Comparison of ENCODE assay signal across 8 cellular contexts in the genomic region with DNA sequence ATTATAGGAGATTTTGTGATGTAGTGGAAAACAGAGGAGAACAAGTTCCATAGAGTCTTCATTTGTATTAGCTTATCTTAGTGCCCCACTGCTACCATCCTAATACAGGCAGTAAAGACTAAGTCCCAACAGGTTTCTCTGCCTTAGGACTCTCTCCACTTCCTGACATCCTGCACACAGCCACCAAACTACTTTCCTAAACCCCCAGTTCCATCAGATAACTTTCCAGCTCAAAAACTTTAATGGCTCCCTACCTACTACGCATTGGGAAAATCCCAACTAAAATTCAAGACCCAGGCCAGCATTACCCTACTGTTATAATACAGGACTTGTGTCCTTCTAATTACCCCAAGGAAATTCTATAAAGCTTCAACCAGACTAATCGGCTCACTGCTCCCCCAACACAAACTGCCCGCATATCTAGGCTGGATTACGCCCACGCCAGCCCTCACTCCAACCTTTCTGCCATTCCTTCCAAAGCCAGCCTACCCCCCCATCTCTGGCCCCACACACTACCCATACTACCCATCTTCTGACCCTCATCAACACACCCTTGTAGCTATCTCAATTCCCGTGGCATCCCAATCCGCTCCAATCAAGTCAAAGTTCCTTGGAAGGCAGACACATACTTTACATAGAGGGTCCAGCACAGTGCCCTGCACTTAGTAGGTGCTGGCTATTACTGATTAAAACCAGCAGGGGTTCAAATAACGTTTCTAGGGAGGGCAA. TPM values are rescaled to one million over a fixed set of nuclear protein-coding genes. Genes with fewer than 3 reads are reported as not detected.
A peak's percentile ranks its signal among the peaks of the same experiment; 100 is the strongest.
DNase-seq lines count a peak whose midpoint lies in the region; FAIRE-seq and TF ChIP-seq lines count a peak whose summit lies in the region.

No MANE protein-coding gene starts in this region.

- peak overlapping the region; percentile 99 for H3K4me3 ChIP-seq in GM12865 (ENCODE audit: low read depth, low read length)
- H3K4me3 ChIP-seq in PC-9: peak overlapping the region; percentile 93
- H3K4me3 ChIP-seq in retinal pigment epithelial cell (ENCODE audit: low read length): peak overlapping the region; percentile 85

- H3K9me2 ChIP-seq in PC-9 (ENCODE audit: insufficient read depth): no peaks in the 10 kb centered on the region

- H3F3A ChIP-seq in PC-9 (ENCODE audit: insufficient read depth, low read depth): peaks cover 23% of the 10 kb centered on the region; the same call in 1 of the 2 replicates

- peak overlapping the region; percentile 98 for H2AFZ ChIP-seq in PC-9

- BruUV-seq in PC-9 (replicated peaks; lab: Mats Ljungman, UMichigan): no TSS peak

- CTCF ChIA-PET in PC-9 (lab: Charles Lee): no interaction called here

- H3K4me2 ChIP-seq in PC-9: peak overlapping the region; percentile 91

- H3K79me2 ChIP-seq in PC-9 (ENCODE audit: low read depth): peaks cover 55% of the 10 kb centered on the region

- H3K36me3 ChIP-seq in PC-9 (ENCODE audit: low read depth): no peaks in the 10 kb centered on the region

- POLR2A ChIA-PET in PC-9 (lab: Charles Lee; ENCODE audit: unreplicated experiment): interaction anchor here (0.5 to 0.6 kb wide), 2 partner anchors 247 to 346 kb away, joined by 3 to 6 read pairs; no protein-coding TSS in a partner anchor

- FAIRE-seq in D721Med (lab: Jason Lieb, UNC): no peak

- TF ChIP-seq POLR2A in erythroblast (IDR thresholded peaks at IDR 0.05; ENCODE audit: low read length): no peak

- no peaks in the 10 kb centered on the region for H3K27me3 ChIP-seq in PC-9 (ENCODE audit: insufficient read depth, low read depth)

- H3K9me3 ChIP-seq in PC-9 (ENCODE audit: insufficient read depth, low read depth): no peaks in the 10 kb centered on the region

- TF ChIP-seq CTCF in GM12865 (IDR thresholded peaks at IDR 0.05; ENCODE audit: insufficient read depth, low read depth, low read length, missing control alignments) (no peak), PC-9 (conservative IDR thresholded peaks at IDR 0.05) (no peak), retinal pigment epithelial cell (conservative IDR thresholded peaks at IDR 0.05; ENCODE audit: low read depth, low read length) (no peak), D721Med (IDR thresholded peaks at IDR 0.05; ENCODE audit: insufficient read depth, missing control alignments) (no peak)

- H3K4me1 ChIP-seq in PC-9 (replicated peaks; ENCODE audit: insufficient read depth): peaks cover 41% of the 10 kb centered on the region

- H3K27ac ChIP-seq in PC-9: peak overlapping the region; percentile 83

- DNase-seq in GM12865 (ENCODE audit: low read depth) (no peak), PC-9 (no peak), erythroblast (lab: John Stamatoyannopoulos, UW) (peak; percentile 8 to 31), retinal pigment epithelial cell (ENCODE audit: low read depth) (no peak), superior temporal gyrus (ENCODE audit: extremely low spot score) (no peak), D721Med (ENCODE audit: insufficient read length, low spot score) (no peak), activated gamma-delta T cell (lab: John Stamatoyannopoulos, UW) (no peak), HuH-7 (ENCODE audit: low spot score) (no peak)

- intact Hi-C loops in PC-9 (cut with micrococcal nuclease; ENCODE audit: unreplicated experiment): no loop called here

- H4K20me1 ChIP-seq in PC-9 (ENCODE audit: insufficient read depth): no peaks in the 10 kb centered on the region

RNA-seq across cellular contexts. Expression of a gene that starts 1.4 kb away (rescaled TPM):
- 26.5 and 41.2 TPM in 2 replicates for total RNA-seq in PC-9 (2021)

RNA-seq across cellular contexts. Expression of a gene that starts 20.4 kb away (rescaled TPM):
- 21.7 and 35.7 TPM in 2 replicates for total RNA-seq in PC-9 (2021)

Comparison
In these comparisons a context has a peak if more than half of its experiments do, and no peak if none do; other contexts are left out.
1. DNase-seq: peak in erythroblast (2 of 2); none in GM12865 (single experiment), PC-9 (0 of 2), retinal pigment epithelial cell (single experiment), superior temporal gyrus (single experiment), D721Med (single experiment), activated gamma-delta T cell (single experiment) and HuH-7 (single experiment).
2. Peak in every context shown above with its lines, with median percentiles within 50 percentile points of each other: H3K4me3 ChIP-seq.